In the genomic region with DNA sequence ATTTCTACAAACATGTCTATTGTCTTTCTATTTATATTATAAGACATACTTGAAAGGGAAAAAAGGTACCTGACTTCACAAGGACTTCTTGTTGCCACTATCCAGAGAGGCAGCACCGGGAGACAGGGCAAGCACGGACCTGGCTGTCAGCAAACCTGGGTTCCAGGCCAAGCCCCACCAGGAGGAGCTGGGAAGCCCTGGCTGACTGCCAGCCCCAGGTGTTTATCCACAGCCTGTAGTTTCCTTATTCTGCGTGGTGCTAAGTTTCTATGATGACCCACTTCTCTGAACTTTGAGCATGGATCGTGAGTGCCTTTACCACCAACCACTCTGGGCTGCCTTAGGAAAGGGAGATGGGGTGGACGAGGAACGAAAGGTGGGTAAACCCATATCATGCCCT, we compare ENCODE assay signal across 16 cellular contexts. TPM values are rescaled to one million over a fixed set of nuclear protein-coding genes. Genes with fewer than 3 reads are reported as not detected.
A peak's percentile ranks its signal among the peaks of the same experiment; 100 is the strongest.
DNase-seq lines count a peak whose midpoint lies in the region; ATAC-seq and TF ChIP-seq lines count a peak whose summit lies in the region.
"Had no signal": no experiment of that assay in that cellular context is flagged by ENCODE, and none has a peak within 500 bp of the region (broad histone marks: within the 10 kb centered on the region; RNA-seq: fewer than 3 reads in every experiment).

No MANE protein-coding gene starts in this region.

- peaks cover 48% of the 10 kb centered on the region for H3K4me1 Mint-ChIP-seq in T-helper 17 cell

- H3K27me3 ChIP-seq in hepatocyte (no peaks in the 10 kb centered on the region), stomach smooth muscle (ENCODE audit: control insufficient read depth in 1 of 2, insufficient read depth in 2 of 2, low read length in 2 of 2) (no peaks in the 10 kb centered on the region)
- H3K27me3 ChIP-seq: BE2C had no signal

- H3K4me2 ChIP-seq in hepatocyte, result no peak overlapping the region

- no peaks in the 10 kb centered on the region for H3K27me3 Mint-ChIP-seq in T-helper 17 cell
- H3K27me3 Mint-ChIP-seq: naive B cell had no signal

- H3K4me3 ChIP-seq in hepatocyte (no peak overlapping the region), stomach smooth muscle (ENCODE audit: low read length in 2 of 2) (no peak overlapping the region)
- H3K4me3 ChIP-seq: psoas muscle had no signal

- H3K9ac ChIP-seq in stomach smooth muscle (ENCODE audit: low read length in 2 of 2), result peak overlapping the region; percentile 16 to 60

- no peak for TF ChIP-seq CTCF in hepatocyte (IDR thresholded peaks at IDR 0.05; ENCODE audit: poor library complexity)

- H2AFZ ChIP-seq in hepatocyte, result no peak overlapping the region

- H3K27ac ChIP-seq in hepatocyte (peak overlapping the region; percentile 67), stomach smooth muscle (ENCODE audit: low read length) (peak overlapping the region; percentile 88)
- H3K27ac ChIP-seq: psoas muscle had no signal

- H3K4me3 Mint-ChIP-seq in T-helper 17 cell, result no peak overlapping the region
- H3K4me3 Mint-ChIP-seq: activated CD8-positive, alpha-beta T cell treated with anti-CD3 and anti-CD28 coated beads, Interleukin-2, amount 10 ng/mL, durations not matched to agents 7 days and 5 days; naive B cell had no signal

- 90% methylated on average over 6 of the region's 6 CpGs for WGBS in hepatocyte (ENCODE audit: low lambda C conversion rate, missing lambda C conversion rate)

- no peak for TF ChIP-seq EP300 in Ishikawa (IDR thresholded peaks at IDR 0.05; ENCODE audit: borderline replicate concordance)

- no peaks in the 10 kb centered on the region for H4K20me1 ChIP-seq in hepatocyte (ENCODE audit: insufficient read depth, poor library complexity, severe bottlenecking)

- no peaks in the 10 kb centered on the region for H3K36me3 Mint-ChIP-seq in T-helper 17 cell (ENCODE audit: low read depth)
- H3K36me3 Mint-ChIP-seq: naive B cell had no signal

- no peak for ATAC-seq in T-helper 17 cell
- ATAC-seq in GM18909 (IDR thresholded peaks at IDR 0.05; ENCODE audit: poor library complexity, unreplicated experiment), result no peak
- ATAC-seq in GM18511 (IDR thresholded peaks at IDR 0.05; ENCODE audit: unreplicated experiment), result no peak
- ATAC-seq: activated CD8-positive, alpha-beta T cell treated with anti-CD3 and anti-CD28 coated beads, Interleukin-2, amount 10 ng/mL, durations not matched to agents 7 days and 5 days; left lobe of liver had no signal

- DNase-seq in T-helper 17 cell (no peak), hepatocyte (ENCODE audit: low spot score) (no peak), germinal center (ENCODE audit: low spot score) (no peak)
- DNase-seq: activated CD8-positive, alpha-beta T cell treated with anti-CD3 and anti-CD28 coated beads, Interleukin-2, amount 10 ng/mL, durations not matched to agents 7 days and 5 days; BE2C; dermis blood vessel endothelial cell; naive B cell; NCI-H146; NCI-H774; psoas muscle had no signal

- no peak for TF ChIP-seq RAD21 in Ishikawa (IDR thresholded peaks at IDR 0.05; ENCODE audit: low read depth)

- H3K79me2 ChIP-seq in hepatocyte, result no peaks in the 10 kb centered on the region

- no peaks in the 10 kb centered on the region for H3K9me2 ChIP-seq in hepatocyte (replicated peaks; ENCODE audit: insufficient read depth)

- H3K36me3 ChIP-seq in hepatocyte (replicated peaks; ENCODE audit: insufficient read depth, low read depth), result no peaks in the 10 kb centered on the region
- peaks cover 5 to 6% of the 10 kb centered on the region in 2 donors for H3K36me3 ChIP-seq in stomach smooth muscle (ENCODE audit: control insufficient read depth in 2 of 2, insufficient read depth in 2 of 2, low read length in 2 of 2)
- H3K36me3 ChIP-seq: BE2C had no signal

- H3K4me1 ChIP-seq in hepatocyte (ENCODE audit: insufficient read depth) (peaks cover 8% of the 10 kb centered on the region), stomach smooth muscle (ENCODE audit: control insufficient read depth, insufficient read depth, low read length) (peaks cover 52% of the 10 kb centered on the region)
- H3K4me1 ChIP-seq: BE2C had no signal

- no peaks in the 10 kb centered on the region for H3K9me3 ChIP-seq in T-helper 17 cell (ENCODE audit: control insufficient read depth, low read length, poor library complexity, severe bottlenecking)
- no peaks in the 10 kb centered on the region for H3K9me3 ChIP-seq in hepatocyte (ENCODE audit: low read depth)
- no peaks in the 10 kb centered on the region for H3K9me3 ChIP-seq in stomach smooth muscle (ENCODE audit: control insufficient read depth in 2 of 2, low read length in 2 of 2)
- H3K9me3 ChIP-seq: BE2C, psoas muscle had no signal

- H3K27ac Mint-ChIP-seq in T-helper 17 cell, result peak overlapping the region; percentile 84
- H3K27ac Mint-ChIP-seq: activated CD8-positive, alpha-beta T cell treated with anti-CD3 and anti-CD28 coated beads, Interleukin-2, amount 10 ng/mL, durations not matched to agents 7 days and 5 days; naive B cell had no signal

TF ChIP-seq in Ishikawa, 13 proteins besides CTCF, POLR2A, EP300 and RAD21:
- no peak for TF ChIP-seq FOXM1 (IDR thresholded peaks at IDR 0.05; ENCODE audit: borderline replicate concordance, low read depth)
- TF ChIP-seq, protein P1, sequence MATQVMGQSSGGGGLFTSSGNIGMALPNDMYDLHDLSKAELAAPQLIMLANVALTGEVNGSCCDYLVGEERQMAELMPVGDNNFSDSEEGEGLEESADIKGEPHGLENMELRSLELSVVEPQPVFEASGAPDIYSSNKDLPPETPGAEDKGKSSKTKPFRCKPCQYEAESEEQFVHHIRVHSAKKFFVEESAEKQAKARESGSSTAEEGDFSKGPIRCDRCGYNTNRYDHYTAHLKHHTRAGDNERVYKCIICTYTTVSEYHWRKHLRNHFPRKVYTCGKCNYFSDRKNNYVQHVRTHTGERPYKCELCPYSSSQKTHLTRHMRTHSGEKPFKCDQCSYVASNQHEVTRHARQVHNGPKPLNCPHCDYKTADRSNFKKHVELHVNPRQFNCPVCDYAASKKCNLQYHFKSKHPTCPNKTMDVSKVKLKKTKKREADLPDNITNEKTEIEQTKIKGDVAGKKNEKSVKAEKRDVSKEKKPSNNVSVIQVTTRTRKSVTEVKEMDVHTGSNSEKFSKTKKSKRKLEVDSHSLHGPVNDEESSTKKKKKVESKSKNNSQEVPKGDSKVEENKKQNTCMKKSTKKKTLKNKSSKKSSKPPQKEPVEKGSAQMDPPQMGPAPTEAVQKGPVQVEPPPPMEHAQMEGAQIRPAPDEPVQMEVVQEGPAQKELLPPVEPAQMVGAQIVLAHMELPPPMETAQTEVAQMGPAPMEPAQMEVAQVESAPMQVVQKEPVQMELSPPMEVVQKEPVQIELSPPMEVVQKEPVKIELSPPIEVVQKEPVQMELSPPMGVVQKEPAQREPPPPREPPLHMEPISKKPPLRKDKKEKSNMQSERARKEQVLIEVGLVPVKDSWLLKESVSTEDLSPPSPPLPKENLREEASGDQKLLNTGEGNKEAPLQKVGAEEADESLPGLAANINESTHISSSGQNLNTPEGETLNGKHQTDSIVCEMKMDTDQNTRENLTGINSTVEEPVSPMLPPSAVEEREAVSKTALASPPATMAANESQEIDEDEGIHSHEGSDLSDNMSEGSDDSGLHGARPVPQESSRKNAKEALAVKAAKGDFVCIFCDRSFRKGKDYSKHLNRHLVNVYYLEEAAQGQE (IDR thresholded peaks at IDR 0.05; ENCODE audit: low read depth), result no peak
- TF ChIP-seq TCF12 (IDR thresholded peaks at IDR 0.05; ENCODE audit: low read depth), result no peak
- TF ChIP-seq NFIC (IDR thresholded peaks at IDR 0.05), result peak; percentile 74

RNA-seq across cellular contexts. Expression of a gene that starts 20.5 kb away (rescaled TPM):
- total RNA-seq in T-helper 17 cell, result 10 to 100 TPM in 1 of 2 donors, 1 to 10 TPM in 1; 9.2 to 14.2 TPM
- total RNA-seq in hepatocyte, result 1.8 and 2.8 TPM in 2 replicates
- polyA plus RNA-seq in hepatocyte, result 1.4 and 4.1 TPM in 2 replicates

RNA-seq across cellular contexts. Expression of a gene that starts 39.2 kb away (rescaled TPM):
- not detected for total RNA-seq in T-helper 17 cell
- total RNA-seq in hepatocyte, result 1.0 TPM in 1 of 2 replicates, not detected in the other
- polyA plus RNA-seq in hepatocyte, result 0.71 TPM in 1 of 2 replicates, not detected in the other
- total RNA-seq: activated CD8-positive, alpha-beta T cell treated with anti-CD3 and anti-CD28 coated beads, Interleukin-2, amount 10 ng/mL, durations not matched to agents 7 days and 5 days; Daoy; dermis blood vessel endothelial cell; left lobe of liver; psoas muscle had no signal
- polyA plus RNA-seq: psoas muscle had no signal
